1 cellular context compared by ENCODE assay signal in the genomic region with DNA sequence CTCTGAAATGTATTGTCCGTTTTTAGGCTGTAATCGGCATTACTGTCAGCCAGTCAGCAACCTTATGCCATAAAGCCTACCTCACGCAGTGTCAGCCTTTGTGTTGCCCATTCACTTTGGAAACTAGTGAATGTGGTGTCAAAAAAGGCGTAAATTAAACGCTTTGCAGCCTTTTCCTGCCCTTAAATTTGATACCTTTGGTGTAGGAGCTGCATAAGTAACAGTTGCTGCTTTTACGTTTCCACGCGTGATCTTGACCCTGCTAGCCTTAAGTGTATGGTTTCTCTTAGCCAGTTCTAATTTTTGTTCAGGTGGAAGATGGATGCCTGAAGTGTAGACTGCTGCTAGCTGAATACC.
TF ChIP-seq lines count a peak whose summit lies in the region.

No MANE protein-coding gene starts in this region.

TF ChIP-seq in SK-N-SH, 30 proteins besides CTCF, POLR2A, EP300 and RAD21 (continued from another document):
- TF ChIP-seq REST (IDR thresholded peaks at IDR 0.05; ENCODE audit: low read depth, low read length): no peak
- TF ChIP-seq TEAD4 (IDR thresholded peaks at IDR 0.05; ENCODE audit: borderline replicate concordance, insufficient read depth): no peak
- no peak for TF ChIP-seq ELF1 (IDR thresholded peaks at IDR 0.05)
- no peak for TF ChIP-seq SMC3 (IDR thresholded peaks at IDR 0.05; ENCODE audit: low read depth, low read length)
- TF ChIP-seq ZBTB33 (IDR thresholded peaks at IDR 0.05; ENCODE audit: borderline replicate concordance, low read depth): no peak
- TF ChIP-seq TCF12 (IDR thresholded peaks at IDR 0.05): no peak
- no peak for TF ChIP-seq SIN3A (IDR thresholded peaks at IDR 0.05; ENCODE audit: borderline replicate concordance, low read depth, low read length)
- TF ChIP-seq POLR2AphosphoS5 (IDR thresholded peaks at IDR 0.05; ENCODE audit: low read depth, low read length): no peak
- TF ChIP-seq RFX5 (IDR thresholded peaks at IDR 0.05; ENCODE audit: low read length): no peak
- no peak for TF ChIP-seq MXI1 (IDR thresholded peaks at IDR 0.05; ENCODE audit: low read depth, low read length)
TF ChIP-seq in SK-N-SH: peak in this region for 0.
